ENCODE assay signal across 8 cellular contexts in genomic region chr1:235093685-235094592, GRCh38. TPM values are rescaled to one million over a fixed set of nuclear protein-coding genes. Genes with fewer than 3 reads are reported as not detected.
DNase-seq lines count a peak whose midpoint lies in the region; ATAC-seq, FAIRE-seq and TF ChIP-seq lines count a peak whose summit lies in the region.

No MANE protein-coding gene starts in this region.

- DNase-seq in AG10803 (ENCODE audit: low read depth) = peak; percentile 49
- no peak for DNase-seq in LNCaP clone FGC (ENCODE audit: low read depth)
- DNase-seq in activated naive CD4-positive, alpha-beta T cell treated with anti-CD3 and anti-CD28 coated beads, Interleukin-2, amount 10 ng/mL, durations not matched to agents 7 days and 5 days = peak; percentile 88
- DNase-seq in cardiac septum (ENCODE audit: low spot score) = peak; percentile 88
- peak; percentile 57 to 91 (median 81) for DNase-seq in pancreas
- peak; percentile 87 for DNase-seq in transverse colon

- H3K4me3 ChIP-seq in AG10803 (ENCODE audit: low read length) = peak overlapping the region; percentile 24
- H3K4me3 ChIP-seq in LNCaP clone FGC (ENCODE audit: low read depth, low read length) = no peak overlapping the region
- H3K4me3 ChIP-seq in pancreas = no peak overlapping the region
- no peak overlapping the region for H3K4me3 ChIP-seq in transverse colon

- CTCF ChIA-PET in activated naive CD4-positive, alpha-beta T cell treated with anti-CD3 and anti-CD28 coated beads, Interleukin-2, amount 10 ng/mL, durations not matched to agents 7 days and 5 days (lab: Charles Lee) = interaction anchor here (0.6 to 3.1 kb wide), 22 partner anchors 10 to 609 kb away, joined by 3 to 28 read pairs (median 4); no protein-coding TSS in a partner anchor

- no peaks in the 10 kb centered on the region for H3K9me3 Mint-ChIP-seq in activated naive CD4-positive, alpha-beta T cell treated with anti-CD3 and anti-CD28 coated beads, Interleukin-2, amount 10 ng/mL, durations not matched to agents 7 days and 5 days

- no peak for TF ChIP-seq POLR2A in transverse colon (IDR thresholded peaks at IDR 0.05)

- H3K27ac ChIP-seq in pancreas (no peak overlapping the region), transverse colon (peak overlapping the region in 1 of 4 donors; percentile 21)

- H3K27ac Mint-ChIP-seq in activated naive CD4-positive, alpha-beta T cell treated with anti-CD3 and anti-CD28 coated beads, Interleukin-2, amount 10 ng/mL, durations not matched to agents 7 days and 5 days = no peak overlapping the region

- H3K27me3 ChIP-seq in pancreas = no peaks in the 10 kb centered on the region
- no peaks in the 10 kb centered on the region for H3K27me3 ChIP-seq in transverse colon

- in situ Hi-C loops in transverse colon (cut with MboI; ENCODE audit: low pct_ligation_motif_present in 1 of 4, low pct_unique_long_range_greater_than_20kb in 1 of 4, low sequenced_read_pairs in 3 of 4) = loop anchor here in 3 of 4 donors (5.0 to 10.0 kb wide), 2 partner anchors 321 to 597 kb away; no protein-coding TSS in a partner anchor

- peak; percentile 64 for ATAC-seq in GM19397 (IDR thresholded peaks at IDR 0.05; ENCODE audit: unreplicated experiment)
- peak; percentile 92 for ATAC-seq in SK-N-SH treated with all-trans-retinoic acid at 6 μM for 48 hours
- ATAC-seq in pancreas = peak; percentile 75 to 94 (median 88)

- no peaks in the 10 kb centered on the region for H3K36me3 Mint-ChIP-seq in activated naive CD4-positive, alpha-beta T cell treated with anti-CD3 and anti-CD28 coated beads, Interleukin-2, amount 10 ng/mL, durations not matched to agents 7 days and 5 days

- FAIRE-seq in pancreas (lab: Jason Lieb, UNC) = no peak

- TF ChIP-seq EP300 in transverse colon (IDR thresholded peaks at IDR 0.05; ENCODE audit: low read depth) = no peak

- peaks cover 0 to 3% (median 0%) of the 10 kb centered on the region in 3 donors for H3K4me1 ChIP-seq in pancreas
- peaks cover 9 to 13% (median 11%) of the 10 kb centered on the region in 4 donors for H3K4me1 ChIP-seq in transverse colon

- H3K4me1 Mint-ChIP-seq in activated naive CD4-positive, alpha-beta T cell treated with anti-CD3 and anti-CD28 coated beads, Interleukin-2, amount 10 ng/mL, durations not matched to agents 7 days and 5 days = peaks cover 7% of the 10 kb centered on the region

- H3K9me3 ChIP-seq in pancreas = no peaks in the 10 kb centered on the region
- H3K9me3 ChIP-seq in transverse colon = no peaks in the 10 kb centered on the region

- H3K4me3 Mint-ChIP-seq in activated naive CD4-positive, alpha-beta T cell treated with anti-CD3 and anti-CD28 coated beads, Interleukin-2, amount 10 ng/mL, durations not matched to agents 7 days and 5 days = no peak overlapping the region

- H3K36me3 ChIP-seq in pancreas (no peaks in the 10 kb centered on the region), transverse colon (no peaks in the 10 kb centered on the region)

- H3K27me3 Mint-ChIP-seq in activated naive CD4-positive, alpha-beta T cell treated with anti-CD3 and anti-CD28 coated beads, Interleukin-2, amount 10 ng/mL, durations not matched to agents 7 days and 5 days = peaks cover 39% of the 10 kb centered on the region

- peak; percentile 87 for TF ChIP-seq CTCF in AG10803 (conservative IDR thresholded peaks at IDR 0.05; ENCODE audit: low read length)
- peak; percentile 88 for TF ChIP-seq CTCF in LNCaP clone FGC (IDR thresholded peaks at IDR 0.05; ENCODE audit: control insufficient read depth, extremely low read depth, insufficient read depth)
- TF ChIP-seq CTCF in pancreas (IDR thresholded peaks at IDR 0.05) = peak; percentile 77 to 87 (median 86)
- peak; percentile 88 to 95 (median 93) for TF ChIP-seq CTCF in transverse colon (IDR thresholded peaks at IDR 0.05)

- intact Hi-C loops in cardiac septum (cut with DNase I) = no loop called here
- intact Hi-C loops in pancreas (cut with DNase I) = loop anchor here in 1 of 3 donors (10.0 kb wide), 1 partner anchor 509 kb away; no protein-coding TSS in a partner anchor
- intact Hi-C loops in transverse colon (cut with DNase I; ENCODE audit: low total_unique reads) = loop anchor here (5.0 kb wide), 1 partner anchor 377 kb away; no protein-coding TSS in a partner anchor

- 21 to 24% methylated on average over 24 of the region's 24 CpGs for WGBS in pancreas, 2 donors
- WGBS in transverse colon (ENCODE audit: low coverage in 1 of 2), 2 donors = 5 to 30% methylated on average over 8 to 24 of the region's 24 CpGs

TF ChIP-seq in SK-N-SH treated with all-trans-retinoic acid at 6 μM for 48 hours, 23 proteins besides CTCF, POLR2A, EP300 and RAD21:
- TF ChIP-seq CSRNP3 (CRISPR knock-in tag; IDR thresholded peaks at IDR 0.05) (no peak), BACH2 (CRISPR knock-in tag; IDR thresholded peaks at IDR 0.05; ENCODE audit: borderline replicate concordance) (no peak), TOX (CRISPR knock-in tag; IDR thresholded peaks at IDR 0.05; ENCODE audit: borderline replicate concordance) (no peak), POU6F1 (CRISPR knock-in tag; IDR thresholded peaks at IDR 0.05; ENCODE audit: borderline replicate concordance, low read depth) (no peak), ZFP3 (CRISPR knock-in tag; IDR thresholded peaks at IDR 0.05) (no peak), OSR1 (CRISPR knock-in tag; IDR thresholded peaks at IDR 0.05) (no peak), PATZ1 (CRISPR knock-in tag; IDR thresholded peaks at IDR 0.05; ENCODE audit: borderline replicate concordance) (no peak)
TF ChIP-seq in SK-N-SH treated with all-trans-retinoic acid at 6 μM for 48 hours: peak in this region for 0.

RNA-seq across cellular contexts. Expression of gene TOMM20, which starts 34.7 kb away (rescaled TPM):
- total RNA-seq in cardiac septum (81.9 TPM), pancreas (100 to 1,000 TPM in 2 of 6 donors, 10 to 100 TPM in 4; 53.8 to 106 (median 91.9) TPM), transverse colon (10 to 100 TPM; 16.9 to 72.9 (median 54.5) TPM)
- polyA plus RNA-seq in pancreas = 10 to 100 TPM; 37.7 to 52.9 TPM
